Comparison of ENCODE assay signal across 1 cellular context in the genomic region with DNA sequence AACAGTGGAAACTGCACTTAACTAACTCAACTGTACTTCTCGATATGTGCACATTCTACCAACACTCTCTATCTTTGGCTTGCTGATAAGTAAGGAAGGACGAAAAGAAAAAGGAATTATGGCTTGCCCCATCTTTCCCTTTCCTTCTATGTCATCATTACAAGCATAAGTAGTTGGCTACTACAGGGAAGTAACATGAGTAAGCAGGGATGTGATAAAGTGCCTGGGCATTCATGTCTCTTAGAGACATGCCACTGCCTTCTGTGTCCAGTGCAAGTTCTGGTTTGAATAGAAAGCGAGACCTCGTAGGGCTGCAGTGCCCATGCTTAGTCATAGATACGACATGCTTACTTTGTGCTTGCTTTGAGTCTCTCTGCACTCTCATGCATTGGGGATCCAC.
TF ChIP-seq lines count a peak whose summit lies in the region.

No MANE protein-coding gene starts in this region.

TF ChIP-seq in IMR-90, 13 proteins besides CTCF, POLR2A, EP300 and RAD21 (continued from another document):
- TF ChIP-seq USF2 (IDR thresholded peaks at IDR 0.05; ENCODE audit: low read depth, low read length) (no peak), RFX5 (IDR thresholded peaks at IDR 0.05; ENCODE audit: low read depth, low read length) (no peak), FOS (IDR thresholded peaks at IDR 0.05; ENCODE audit: low read depth, low read length) (no peak), MAZ (IDR thresholded peaks at IDR 0.05; ENCODE audit: borderline replicate concordance, low read depth, low read length) (no peak)
